ENCODE assay signal across 8 cellular contexts in genomic region chr3:121883507-121883906, GRCh38. TPM values are rescaled to one million over a fixed set of nuclear protein-coding genes. Genes with fewer than 3 reads are reported as not detected.
A peak's percentile ranks its signal among the peaks of the same experiment; 100 is the strongest.
DNase-seq lines count a peak whose midpoint lies in the region; ATAC-seq and TF ChIP-seq lines count a peak whose summit lies in the region.

No MANE protein-coding gene starts in this region.

- ATAC-seq in activated CD8-positive, alpha-beta memory T cell treated with anti-CD3 and anti-CD28 coated beads, Interleukin-2, amount 10 ng/mL, durations not matched to agents 7 days and 5 days, result peak; percentile 58

- H3K27me3 ChIP-seq in thyroid gland (no peaks in the 10 kb centered on the region), adrenal gland (no peaks in the 10 kb centered on the region), right atrium auricular region (no peaks in the 10 kb centered on the region)

- peaks cover 20% of the 10 kb centered on the region for H3K36me3 Mint-ChIP-seq in activated CD8-positive, alpha-beta memory T cell treated with anti-CD3 and anti-CD28 coated beads, Interleukin-2, amount 10 ng/mL, durations not matched to agents 7 days and 5 days

- no peaks in the 10 kb centered on the region for H3K4me1 ChIP-seq in thyroid gland
- no peaks in the 10 kb centered on the region for H3K4me1 ChIP-seq in adrenal gland (replicated peaks in 1 of 2)
- H3K4me1 ChIP-seq in right atrium auricular region, result no peaks in the 10 kb centered on the region

- H3K9me3 ChIP-seq in thyroid gland (no peaks in the 10 kb centered on the region), adrenal gland (replicated peaks in 1 of 3) (no peaks in the 10 kb centered on the region), right atrium auricular region (no peaks in the 10 kb centered on the region)

- TF ChIP-seq POLR2A in thyroid gland (IDR thresholded peaks at IDR 0.05) (no peak), adrenal gland (IDR thresholded peaks at IDR 0.05) (no peak)

- no peaks in the 10 kb centered on the region for H3K9me3 Mint-ChIP-seq in activated CD8-positive, alpha-beta memory T cell treated with anti-CD3 and anti-CD28 coated beads, Interleukin-2, amount 10 ng/mL, durations not matched to agents 7 days and 5 days (ENCODE audit: low read depth)

- no peak for DNase-seq in activated CD8-positive, alpha-beta memory T cell treated with anti-CD3 and anti-CD28 coated beads, Interleukin-2, amount 10 ng/mL, durations not matched to agents 7 days and 5 days
- DNase-seq in activated CD8-positive, alpha-beta memory T cell treated with anti-CD3 and anti-CD28 coated beads, Interleukin-2, amount 50 U/mL, for 48 hours, result no peak
- peak; percentile 4 for DNase-seq in NCI-H446 (lab: John Stamatoyannopoulos, UW)
- peak; percentile 72 for DNase-seq in epithelial cell of esophagus (ENCODE audit: low read depth)
- no peak for DNase-seq in thyroid gland
- DNase-seq in adrenal gland, result no peak
- DNase-seq in right atrium auricular region (ENCODE audit: low spot score), result no peak
- no peak for DNase-seq in SK-N-DZ (ENCODE audit: low spot score)

- intact Hi-C loops in thyroid gland (cut with DNase I), result no loop called here
- intact Hi-C loops in adrenal gland (cut with DNase I), result no loop called here

- 12 to 31% methylated on average over 1 of the region's 1 CpG for WGBS in thyroid gland, 2 donors
- 15 to 44% (median 26%) methylated on average over 1 of the region's 1 CpG for WGBS in adrenal gland, 4 donors

- no peaks in the 10 kb centered on the region for H3K27me3 Mint-ChIP-seq in activated CD8-positive, alpha-beta memory T cell treated with anti-CD3 and anti-CD28 coated beads, Interleukin-2, amount 10 ng/mL, durations not matched to agents 7 days and 5 days

- H3K4me3 ChIP-seq in epithelial cell of esophagus (ENCODE audit: low read length), result no peak overlapping the region
- H3K4me3 ChIP-seq in thyroid gland (replicated peaks in 1 of 3), result no peak overlapping the region
- no peak overlapping the region for H3K4me3 ChIP-seq in adrenal gland
- H3K4me3 ChIP-seq in right atrium auricular region, result no peak overlapping the region

- no peak overlapping the region for H3K27ac Mint-ChIP-seq in activated CD8-positive, alpha-beta memory T cell treated with anti-CD3 and anti-CD28 coated beads, Interleukin-2, amount 10 ng/mL, durations not matched to agents 7 days and 5 days

- TF ChIP-seq CTCF in epithelial cell of esophagus (IDR thresholded peaks at IDR 0.05; ENCODE audit: insufficient read depth, low read depth, low read length, missing control alignments) (peak; percentile 56), thyroid gland (IDR thresholded peaks at IDR 0.05) (peak in 4 of 6 experiments; percentile 19 to 43 (median 32)), adrenal gland (IDR thresholded peaks at IDR 0.05) (peak in 3 of 6 experiments; percentile 21 to 29 (median 23)), right atrium auricular region (IDR thresholded peaks at IDR 0.05) (peak in 1 of 2 donors; percentile 26)

- CTCF ChIA-PET in activated CD8-positive, alpha-beta memory T cell treated with anti-CD3 and anti-CD28 coated beads, Interleukin-2, amount 10 ng/mL, durations not matched to agents 7 days and 5 days (lab: Charles Lee), result interaction anchor here (0.6 to 1.7 kb wide), 13 partner anchors 9 to 479 kb away, joined by 3 to 12 read pairs (median 3); partner anchors contain the start of gene POLQ

- H3K27ac ChIP-seq in thyroid gland, result no peak overlapping the region
- H3K27ac ChIP-seq in adrenal gland, result no peak overlapping the region
- H3K27ac ChIP-seq in right atrium auricular region, result no peak overlapping the region

- peaks cover 8% of the 10 kb centered on the region for H3K4me1 Mint-ChIP-seq in activated CD8-positive, alpha-beta memory T cell treated with anti-CD3 and anti-CD28 coated beads, Interleukin-2, amount 10 ng/mL, durations not matched to agents 7 days and 5 days

- H3K36me3 ChIP-seq in thyroid gland (no peaks in the 10 kb centered on the region), adrenal gland (replicated peaks in 1 of 2) (no peaks in the 10 kb centered on the region), right atrium auricular region (no peaks in the 10 kb centered on the region)

- H3K4me3 Mint-ChIP-seq in activated CD8-positive, alpha-beta memory T cell treated with anti-CD3 and anti-CD28 coated beads, Interleukin-2, amount 10 ng/mL, durations not matched to agents 7 days and 5 days, result no peak overlapping the region

RNA-seq across cellular contexts. Expression of gene SLC15A2, which starts 10.7 kb away (rescaled TPM):
- 1 to 10 TPM; 2.4 to 4.8 TPM for total RNA-seq in activated CD8-positive, alpha-beta memory T cell treated with anti-CD3 and anti-CD28 coated beads, Interleukin-2, amount 10 ng/mL, durations not matched to agents 7 days and 5 days
- total RNA-seq in thyroid gland (10 to 100 TPM in 1 of 4 donors, 1 to 10 TPM in 3; 3.5 to 10.2 (median 8.7) TPM), adrenal gland (1 to 10 TPM; 1.4 to 4.0 (median 2.4) TPM), right atrium auricular region (1 to 10 TPM in 1 of 2 donors, under 1 TPM in 1; 0.47 to 1.7 TPM)
- 1 to 10 TPM in 2 of 3 donors, under 1 TPM in 1; 0.51 to 2.1 (median 1.2) TPM for polyA plus RNA-seq in adrenal gland
- 0.30 and 2.1 TPM in 2 replicates for polyA plus RNA-seq in SK-N-DZ (2014; cell fraction: cytosol; rRNA removed)
- 2.3 and 2.6 TPM in 2 replicates for polyA plus RNA-seq in SK-N-DZ (2014; cell fraction: nucleus; rRNA removed)

RNA-seq across cellular contexts. Expression of gene EAF2, which starts 48.5 kb away (rescaled TPM):
- 10 to 100 TPM; 19.9 to 22.0 TPM for total RNA-seq in activated CD8-positive, alpha-beta memory T cell treated with anti-CD3 and anti-CD28 coated beads, Interleukin-2, amount 10 ng/mL, durations not matched to agents 7 days and 5 days
- total RNA-seq in thyroid gland (1 to 10 TPM; 2.6 to 6.8 (median 4.8) TPM), adrenal gland (10 to 100 TPM in 1 of 8 donors, 1 to 10 TPM in 7; 1.4 to 13.9 (median 5.6) TPM), right atrium auricular region (1 to 10 TPM; 1.6 to 3.2 TPM)
- polyA plus RNA-seq in adrenal gland, result 1 to 10 TPM; 4.0 to 8.1 (median 6.4) TPM
- polyA plus RNA-seq in SK-N-DZ (2014; cell fraction: cytosol; rRNA removed), result 9.6 and 10.6 TPM in 2 replicates
- 11.7 and 13.7 TPM in 2 replicates for polyA plus RNA-seq in SK-N-DZ (2014; cell fraction: nucleus; rRNA removed)

RNA-seq across cellular contexts. Expression of gene IQCB1, which starts 48.6 kb away (rescaled TPM):
- total RNA-seq in activated CD8-positive, alpha-beta memory T cell treated with anti-CD3 and anti-CD28 coated beads, Interleukin-2, amount 10 ng/mL, durations not matched to agents 7 days and 5 days, result 10 to 100 TPM; 30.2 to 34.7 TPM
- total RNA-seq in thyroid gland (10 to 100 TPM; 16.3 to 37.9 (median 31.4) TPM), adrenal gland (10 to 100 TPM in 3 of 8 donors, 1 to 10 TPM in 5; 6.5 to 17.8 (median 9.4) TPM), right atrium auricular region (1 to 10 TPM; 6.5 to 6.7 TPM)
- 10 to 100 TPM; 11.9 to 13.9 (median 13.3) TPM for polyA plus RNA-seq in adrenal gland
- polyA plus RNA-seq in SK-N-DZ (2014; cell fraction: cytosol; rRNA removed), result 60.0 and 63.1 TPM in 2 replicates
- polyA plus RNA-seq in SK-N-DZ (2014; cell fraction: nucleus; rRNA removed), result 82.1 and 85.9 TPM in 2 replicates

Comparison
In these comparisons a context has a peak if more than half of its experiments do, and no peak if none do; other contexts are left out.
1. DNase-seq: peak in NCI-H446 (2 of 2) and epithelial cell of esophagus (single experiment); none in activated CD8-positive, alpha-beta memory T cell treated with anti-CD3 and anti-CD28 coated beads, Interleukin-2, amount 10 ng/mL, durations not matched to agents 7 days and 5 days (single experiment), activated CD8-positive, alpha-beta memory T cell treated with anti-CD3 and anti-CD28 coated beads, Interleukin-2, amount 50 U/mL, for 48 hours (single experiment), thyroid gland (0 of 2), adrenal gland (0 of 7), right atrium auricular region (single experiment) and SK-N-DZ (single experiment).